In genomic region chr10:71532878-71533277, GRCh38 we compare ENCODE assay signal across 18 cellular contexts.
DNase-seq lines count a peak whose midpoint lies in the region; ATAC-seq and TF ChIP-seq lines count a peak whose summit lies in the region.
"Had no signal": no experiment of that assay in that cellular context is flagged by ENCODE, and none has a peak within 500 bp of the region (broad histone marks: within the 10 kb centered on the region; RNA-seq: fewer than 3 reads in every experiment).

No MANE protein-coding gene starts in this region.

- H3K18ac ChIP-seq in neuronal stem cell (ENCODE audit: low read length): no peak overlapping the region

- no peaks in the 10 kb centered on the region for H3K9me3 Mint-ChIP-seq in activated CD8-positive, alpha-beta T cell treated with anti-CD3 and anti-CD28 coated beads for 36 hours
- H3K9me3 Mint-ChIP-seq in activated CD8-positive, alpha-beta T cell treated with anti-CD3 and anti-CD28 coated beads, Interleukin-2, amount 10 ng/mL, durations not matched to agents 7 days and 5 days (ENCODE audit: insufficient read depth): peaks cover 7% of the 10 kb centered on the region
- no peaks in the 10 kb centered on the region for H3K9me3 Mint-ChIP-seq in endothelial cell (ENCODE audit: unreplicated experiment)
- H3K9me3 Mint-ChIP-seq: CD8-positive, alpha-beta memory T cell; H9; HFFc6 had no signal

- H3K36me3 ChIP-seq in cardiac muscle cell (no peaks in the 10 kb centered on the region), neuronal stem cell (replicated peaks in 1 of 2; ENCODE audit: control insufficient read depth in 2 of 2, insufficient read depth in 2 of 2, low read length in 2 of 2) (no peaks in the 10 kb centered on the region)
- H3K36me3 ChIP-seq: MG63 had no signal

- H3K36me3 Mint-ChIP-seq in activated CD8-positive, alpha-beta T cell treated with anti-CD3 and anti-CD28 coated beads for 36 hours (ENCODE audit: low read depth): no peaks in the 10 kb centered on the region
- no peaks in the 10 kb centered on the region for H3K36me3 Mint-ChIP-seq in activated CD8-positive, alpha-beta T cell treated with anti-CD3 and anti-CD28 coated beads, Interleukin-2, amount 10 ng/mL, durations not matched to agents 7 days and 5 days (ENCODE audit: low read depth)
- peaks cover 4% of the 10 kb centered on the region for H3K36me3 Mint-ChIP-seq in endothelial cell (ENCODE audit: low read depth, unreplicated experiment)

- H2BK12ac ChIP-seq in neuronal stem cell (ENCODE audit: low read length): no peak overlapping the region

- H3K4me1 Mint-ChIP-seq in activated CD8-positive, alpha-beta T cell treated with anti-CD3 and anti-CD28 coated beads for 36 hours (ENCODE audit: low read depth): peaks cover 23% of the 10 kb centered on the region
- peaks cover 10% of the 10 kb centered on the region for H3K4me1 Mint-ChIP-seq in activated CD8-positive, alpha-beta T cell treated with anti-CD3 and anti-CD28 coated beads, Interleukin-2, amount 10 ng/mL, durations not matched to agents 7 days and 5 days (ENCODE audit: low read depth)
- peaks cover 15% of the 10 kb centered on the region for H3K4me1 Mint-ChIP-seq in endothelial cell (ENCODE audit: unreplicated experiment)

- WGBS in neuronal stem cell (ENCODE audit: extremely low coverage in 2 of 2, insufficient read length in 2 of 2, insufficient replicate concordance in 1 of 2), 2 donors: no CpG with 5 or more reads among the region's 11 CpGs

- H4K8ac ChIP-seq in neuronal stem cell (ENCODE audit: low read depth, low read length): no peak overlapping the region

- POLR2A ChIA-PET in activated CD8-positive, alpha-beta T cell treated with anti-CD3 and anti-CD28 coated beads for 36 hours (lab: Charles Lee): no interaction called here
- POLR2A ChIA-PET in activated CD8-positive, alpha-beta T cell treated with anti-CD3 and anti-CD28 coated beads, Interleukin-2, amount 10 ng/mL, durations not matched to agents 7 days and 5 days (lab: Charles Lee): no interaction called here

- H3K27me3 ChIP-seq in cardiac muscle cell (no peaks in the 10 kb centered on the region), neuronal stem cell (ENCODE audit: control insufficient read depth in 3 of 3, insufficient read depth in 3 of 3, low read depth in 1 of 3, low read length in 3 of 3) (peaks cover 0 to 6% (median 0%) of the 10 kb centered on the region in 3 experiments)
- H3K27me3 ChIP-seq: MG63 had no signal

- no peak overlapping the region for H3K14ac ChIP-seq in neuronal stem cell (ENCODE audit: low read length)

- no peaks in the 10 kb centered on the region for H3K79me1 ChIP-seq in neuronal stem cell (ENCODE audit: low read depth, low read length)

- H2AK5ac ChIP-seq in neuronal stem cell (ENCODE audit: low read depth, low read length): peak overlapping the region; percentile 11

- H2AFZ ChIP-seq in neuronal stem cell (ENCODE audit: low read length): no peak overlapping the region
- H2AFZ ChIP-seq: GM23248 had no signal

- H3K4me1 ChIP-seq in cardiac muscle cell (ENCODE audit: low read depth) (peaks cover 18% of the 10 kb centered on the region), neuronal stem cell (ENCODE audit: control insufficient read depth in 2 of 2, insufficient read depth in 1 of 2, low read depth in 1 of 2, low read length in 2 of 2) (peaks cover 2 to 27% of the 10 kb centered on the region in 2 donors)

- H2BK120ac ChIP-seq in neuronal stem cell (ENCODE audit: low read depth, low read length): no peak overlapping the region

- no peak for ATAC-seq in activated CD8-positive, alpha-beta T cell treated with anti-CD3 and anti-CD28 coated beads for 36 hours
- no peak for ATAC-seq in activated CD8-positive, alpha-beta T cell treated with anti-CD3 and anti-CD28 coated beads, Interleukin-2, amount 10 ng/mL, durations not matched to agents 7 days and 5 days
- ATAC-seq: K562 had no signal

- H4K91ac ChIP-seq in neuronal stem cell (ENCODE audit: low read depth, low read length, poor library complexity): peak overlapping the region; percentile 4

- H3K23ac ChIP-seq in neuronal stem cell (ENCODE audit: low read depth, low read length, poor library complexity): no peak overlapping the region

- intact Hi-C loops in activated CD8-positive, alpha-beta T cell treated with anti-CD3 and anti-CD28 coated beads for 36 hours (cut with micrococcal nuclease): no loop called here
- intact Hi-C loops in cardiac septum (cut with DNase I): loop anchor here (10.0 kb wide), 1 partner anchor 102 kb away; no protein-coding TSS in a partner anchor

- H3K9ac ChIP-seq in neuronal stem cell (ENCODE audit: low read depth, low read length, poor library complexity): no peak overlapping the region
- H3K9ac ChIP-seq: GM23248 had no signal

- H3K27ac ChIP-seq in cardiac muscle cell (peak overlapping the region; percentile 6), neuronal stem cell (replicated peaks; ENCODE audit: low read length) (no peak overlapping the region)
- H3K27ac ChIP-seq: C4-2B, GM23248 had no signal

- H2BK15ac ChIP-seq in neuronal stem cell (ENCODE audit: low read length): no peak overlapping the region

- no peaks in the 10 kb centered on the region for H3K27me3 Mint-ChIP-seq in activated CD8-positive, alpha-beta T cell treated with anti-CD3 and anti-CD28 coated beads for 36 hours
- H3K27me3 Mint-ChIP-seq in activated CD8-positive, alpha-beta T cell treated with anti-CD3 and anti-CD28 coated beads, Interleukin-2, amount 10 ng/mL, durations not matched to agents 7 days and 5 days (ENCODE audit: low read depth): no peaks in the 10 kb centered on the region
- H3K27me3 Mint-ChIP-seq in endothelial cell (ENCODE audit: unreplicated experiment): peaks cover 6% of the 10 kb centered on the region

- TF ChIP-seq CTCF in activated CD8-positive, alpha-beta T cell treated with anti-CD3 and anti-CD28 coated beads for 36 hours (IDR thresholded peaks at IDR 0.05): no peak
- TF ChIP-seq CTCF in cardiac muscle cell (IDR thresholded peaks at IDR 0.05; ENCODE audit: low read depth, low read length) (no peak), endothelial cell (IDR thresholded peaks at IDR 0.05; ENCODE audit: unreplicated experiment) (no peak)

- CTCF ChIA-PET in activated CD8-positive, alpha-beta T cell treated with anti-CD3 and anti-CD28 coated beads for 36 hours (lab: Charles Lee): interaction anchor here (1.6 to 1.9 kb wide), 2 partner anchors 11 to 68 kb away, joined by 3 to 5 read pairs; no protein-coding TSS in a partner anchor
- CTCF ChIA-PET in activated CD8-positive, alpha-beta T cell treated with anti-CD3 and anti-CD28 coated beads, Interleukin-2, amount 10 ng/mL, durations not matched to agents 7 days and 5 days (lab: Charles Lee): no interaction called here

- no peak overlapping the region for H2BK5ac ChIP-seq in neuronal stem cell (ENCODE audit: low read length)

- no peak for DNase-seq in activated CD8-positive, alpha-beta T cell treated with anti-CD3 and anti-CD28 coated beads for 36 hours
- no peak for DNase-seq in activated CD8-positive, alpha-beta T cell treated with anti-CD3 and anti-CD28 coated beads, Interleukin-2, amount 10 ng/mL, durations not matched to agents 7 days and 5 days
- DNase-seq in cardiac muscle cell (ENCODE audit: low read depth in 1 of 2, low spot score in 1 of 2) (no peak), cardiac septum (ENCODE audit: low spot score) (no peak), endothelial cell (ENCODE audit: low spot score) (no peak), neuronal stem cell (ENCODE audit: low spot score) (no peak), NK-92 (lab: John Stamatoyannopoulos, UW; ENCODE audit: unreplicated experiment) (no peak)
- DNase-seq: Calu3; CD8-positive, alpha-beta memory T cell; GM23248; H9; HFFc6; MG63; NCI-H446 treated with DMSO at 0.1 percent for 48 hours; NCI-H526 treated with DMSO at 0.1 percent for 48 hours; SHP77 treated with DMSO at 0.1 percent for 48 hours had no signal

- H3K4me3 ChIP-seq in cardiac muscle cell (no peak overlapping the region), neuronal stem cell (ENCODE audit: low read length in 2 of 2) (no peak overlapping the region)
- H3K4me3 ChIP-seq: GM23248, K562, MG63 had no signal

- H3K9me3 ChIP-seq in cardiac muscle cell (ENCODE audit: low read depth) (no peaks in the 10 kb centered on the region), neuronal stem cell (replicated peaks in 1 of 2; ENCODE audit: control insufficient read depth in 2 of 2, insufficient read depth in 1 of 2, low read depth in 1 of 2, low read length in 2 of 2) (peaks cover 0 to 2% of the 10 kb centered on the region in 2 donors)
- H3K9me3 ChIP-seq: MG63 had no signal

- H3K4ac ChIP-seq in neuronal stem cell (ENCODE audit: low read length): no peak overlapping the region

- no peak overlapping the region for H3K4me3 Mint-ChIP-seq in activated CD8-positive, alpha-beta T cell treated with anti-CD3 and anti-CD28 coated beads for 36 hours
- H3K4me3 Mint-ChIP-seq in activated CD8-positive, alpha-beta T cell treated with anti-CD3 and anti-CD28 coated beads, Interleukin-2, amount 10 ng/mL, durations not matched to agents 7 days and 5 days: no peak overlapping the region
- H3K4me3 Mint-ChIP-seq in endothelial cell (ENCODE audit: unreplicated experiment): peak overlapping the region; percentile 15
- H3K4me3 Mint-ChIP-seq: CD8-positive, alpha-beta memory T cell; H9; HFFc6 had no signal

- peak overlapping the region; percentile 85 for H3K27ac Mint-ChIP-seq in activated CD8-positive, alpha-beta T cell treated with anti-CD3 and anti-CD28 coated beads for 36 hours
- H3K27ac Mint-ChIP-seq in activated CD8-positive, alpha-beta T cell treated with anti-CD3 and anti-CD28 coated beads, Interleukin-2, amount 10 ng/mL, durations not matched to agents 7 days and 5 days: no peak overlapping the region
- no peak overlapping the region for H3K27ac Mint-ChIP-seq in endothelial cell (ENCODE audit: unreplicated experiment)
- H3K27ac Mint-ChIP-seq: HFFc6 had no signal

- no peak overlapping the region for H3K4me2 ChIP-seq in neuronal stem cell (ENCODE audit: insufficient read depth, low read length, poor library complexity, severe bottlenecking)
